Comparison of ENCODE assay signal across 21 cellular contexts in genomic region chr2:12589802-12590320, GRCh38.
DNase-seq lines count a peak whose midpoint lies in the region; ATAC-seq, FAIRE-seq and TF ChIP-seq lines count a peak whose summit lies in the region.
"Had no signal": no experiment of that assay in that cellular context is flagged by ENCODE, and none has a peak within 500 bp of the region (broad histone marks: within the 10 kb centered on the region; RNA-seq: fewer than 3 reads in every experiment).

No MANE protein-coding gene starts in this region.

- no peak overlapping the region for H3K4ac ChIP-seq in mesendoderm (ENCODE audit: low read depth, low read length)

- peak; percentile 46 for FAIRE-seq in GM18507 (lab: Jason Lieb, UNC)
- FAIRE-seq: H54, K562 had no signal

- H3K4me3 Mint-ChIP-seq in stimulated activated memory B cell treated with anti-CD40 and anti-IgM and Interleukin-4, amounts not matched to agents 10 μg/mL and 1 μg/mL and 100 μg/mL, for 72 hours = no peak overlapping the region

- H4K20me1 ChIP-seq in BLaER1 (no peaks in the 10 kb centered on the region), OCI-LY7 (ENCODE audit: insufficient read depth, low read length) (no peaks in the 10 kb centered on the region)

- no peaks in the 10 kb centered on the region for H3K9me3 Mint-ChIP-seq in stimulated activated memory B cell treated with anti-CD40 and anti-IgM and Interleukin-4, amounts not matched to agents 10 μg/mL and 1 μg/mL and 100 μg/mL, for 72 hours

- H3K18ac ChIP-seq in mesendoderm (ENCODE audit: low read length) = no peak overlapping the region

- H3K4me2 ChIP-seq in BLaER1 (0 out of 2 replicates have a peak overlapping the region, but pooled peaks have one; percentile 2), OCI-LY7 (ENCODE audit: low read length) (peak overlapping the region; percentile 76), mesendoderm (ENCODE audit: low read length) (no peak overlapping the region)
- H3K4me2 ChIP-seq: SK-N-SH had no signal

- no peak for ATAC-seq in stimulated activated memory B cell treated with anti-CD40 and anti-IgM and Interleukin-4, amounts not matched to agents 10 μg/mL and 1 μg/mL and 100 μg/mL, for 72 hours
- ATAC-seq: K562, Panc1 had no signal

- no peak overlapping the region for H2AK5ac ChIP-seq in mesendoderm (ENCODE audit: low read length)

- no peak for TF ChIP-seq CTCF in OCI-LY7 (conservative IDR thresholded peaks at IDR 0.05; ENCODE audit: low read length)

- intact Hi-C loops in OCI-LY7 (cut with micrococcal nuclease; ENCODE audit: unreplicated experiment) = loop anchor here (2.0 kb wide), 1 partner anchor 127 kb away; the partner anchor contains the start of gene TRIB2

- H3K4me1 Mint-ChIP-seq in stimulated activated memory B cell treated with anti-CD40 and anti-IgM and Interleukin-4, amounts not matched to agents 10 μg/mL and 1 μg/mL and 100 μg/mL, for 72 hours = peaks cover 38% of the 10 kb centered on the region

- no peak overlapping the region for H3K56ac ChIP-seq in mesendoderm (ENCODE audit: low read length)

- H3K4me3 ChIP-seq in BLaER1 (no peak overlapping the region), OCI-LY7 (ENCODE audit: low read depth, low read length, poor library complexity, severe bottlenecking) (no peak overlapping the region), mesendoderm (ENCODE audit: low read length) (no peak overlapping the region)
- H3K4me3 ChIP-seq: K562 had no signal

- H3K9me3 ChIP-seq in BLaER1 = no peaks in the 10 kb centered on the region
- H3K9me3 ChIP-seq in OCI-LY7 (ENCODE audit: low read length) = no peaks in the 10 kb centered on the region
- H3K9me3 ChIP-seq: SK-N-SH had no signal

- BruUV-seq in OCI-LY7 (replicated peaks; lab: Mats Ljungman, UMichigan) = no TSS peak

- H4K5ac ChIP-seq in mesendoderm (ENCODE audit: low read length) = no peak overlapping the region

- no peaks in the 10 kb centered on the region for H3K79me2 ChIP-seq in OCI-LY7 (ENCODE audit: insufficient read depth, low read depth, low read length)
- no peaks in the 10 kb centered on the region for H3K79me2 ChIP-seq in mesendoderm (ENCODE audit: control insufficient read depth, insufficient read depth, low read length)

- DNase-seq in GM18507 (ENCODE audit: extremely low spot score, insufficient read length, low read depth) (no peak), OCI-LY7 (ENCODE audit: low spot score) (peak; percentile 20), mesendoderm (peak; percentile 54), ACHN (no peak), DMS153 treated with DMSO at 0.1 percent for 48 hours (lab: John Stamatoyannopoulos, UW; ENCODE audit: unreplicated experiment) (no peak), HuH-7.5 (ENCODE audit: low spot score) (no peak)
- DNase-seq: COR-L47, DMS79 treated with DMSO at 0.1 percent for 48 hours, MM.1S, NCI-H1048, NCI-H1436, NCI-H187 treated with DMSO at 0.1 percent for 48 hours, NCI-H2227 treated with DMSO at 0.1 percent for 48 hours, NCI-H510A, SIG-M5, SK-N-SH had no signal

- H4K8ac ChIP-seq in mesendoderm (ENCODE audit: low read depth, low read length) = no peak overlapping the region

- no peak overlapping the region for H3K27ac Mint-ChIP-seq in stimulated activated memory B cell treated with anti-CD40 and anti-IgM and Interleukin-4, amounts not matched to agents 10 μg/mL and 1 μg/mL and 100 μg/mL, for 72 hours

- CTCF ChIA-PET in OCI-LY7 (lab: Charles Lee; ENCODE audit: unreplicated experiment) = interaction anchor here (0.6 to 1.2 kb wide), 2 partner anchors 23 to 560 kb away, joined by 3 to 6 read pairs; no protein-coding TSS in a partner anchor

- no peak overlapping the region for H2AFZ ChIP-seq in OCI-LY7 (ENCODE audit: low read length)

- POLR2A ChIA-PET in OCI-LY7 (lab: Charles Lee) = interaction anchor here (0.6 to 1.8 kb wide), 7 partner anchors 13 to 187 kb away, joined by 3 to 5 read pairs (median 3); partner anchors contain the start of gene TRIB2

- H3K27ac ChIP-seq in BLaER1 (no peak overlapping the region), OCI-LY7 (ENCODE audit: low read depth, low read length, poor library complexity, severe bottlenecking) (no peak overlapping the region), mesendoderm (ENCODE audit: low read depth, low read length) (no peak overlapping the region)

- H3K79me1 ChIP-seq in mesendoderm (ENCODE audit: low read length) = no peaks in the 10 kb centered on the region

- H3K27me3 Mint-ChIP-seq in stimulated activated memory B cell treated with anti-CD40 and anti-IgM and Interleukin-4, amounts not matched to agents 10 μg/mL and 1 μg/mL and 100 μg/mL, for 72 hours = no peaks in the 10 kb centered on the region

- H3K9me2 ChIP-seq in OCI-LY7 (ENCODE audit: insufficient read depth, low read length) = no peaks in the 10 kb centered on the region
- H3K9me2 ChIP-seq: SK-N-SH had no signal

- no peaks in the 10 kb centered on the region for H3K36me3 Mint-ChIP-seq in stimulated activated memory B cell treated with anti-CD40 and anti-IgM and Interleukin-4, amounts not matched to agents 10 μg/mL and 1 μg/mL and 100 μg/mL, for 72 hours

- in situ Hi-C loops in ACHN (cut with HindIII; ENCODE audit: low pct_ligation_motif_present, low pct_unique_long_range_greater_than_20kb, low sequenced_read_pairs) = no loop called here

- H2BK15ac ChIP-seq in mesendoderm (replicated peaks; ENCODE audit: low read depth) = no peak overlapping the region

- WGBS in mesendoderm (ENCODE audit: extremely low coverage, insufficient coverage, low lambda C conversion rate) = no CpG with 5 or more reads among the region's 5 CpGs

- H2BK5ac ChIP-seq in mesendoderm (ENCODE audit: low read length) = no peak overlapping the region

- H3K23ac ChIP-seq in mesendoderm (ENCODE audit: low read length) = no peak overlapping the region

- H2BK120ac ChIP-seq in mesendoderm (ENCODE audit: low read depth, low read length) = no peak overlapping the region

- H3K4me1 ChIP-seq in BLaER1 (peaks cover 28% of the 10 kb centered on the region), OCI-LY7 (ENCODE audit: insufficient read depth, low read length, poor library complexity, severe bottlenecking) (peaks cover 38% of the 10 kb centered on the region), mesendoderm (ENCODE audit: control insufficient read depth, low read depth, low read length) (peaks cover 2% of the 10 kb centered on the region)

- H3K9ac ChIP-seq in BLaER1 (no peak overlapping the region), mesendoderm (ENCODE audit: low read length) (no peak overlapping the region)
- H3K9ac ChIP-seq: SK-N-SH had no signal

- no peaks in the 10 kb centered on the region for H3K27me3 ChIP-seq in BLaER1
- no peaks in the 10 kb centered on the region for H3K27me3 ChIP-seq in mesendoderm (ENCODE audit: insufficient read depth, low read length, poor library complexity)

- H3K36me3 ChIP-seq in BLaER1 (no peaks in the 10 kb centered on the region), OCI-LY7 (ENCODE audit: insufficient read depth, low read length) (no peaks in the 10 kb centered on the region), mesendoderm (ENCODE audit: control insufficient read depth, insufficient read depth, low read length) (no peaks in the 10 kb centered on the region)

Comparison
In these comparisons a context has a peak if more than half of its experiments do, and no peak if none do; other contexts are left out.
1. DNase-seq: peak in OCI-LY7 (single experiment) and mesendoderm (single experiment); none in GM18507 (single experiment), ACHN (single experiment), DMS153 treated with DMSO at 0.1 percent for 48 hours (single experiment) and HuH-7.5 (single experiment).